ENCODE assay signal across 18 cellular contexts in the genomic region with DNA sequence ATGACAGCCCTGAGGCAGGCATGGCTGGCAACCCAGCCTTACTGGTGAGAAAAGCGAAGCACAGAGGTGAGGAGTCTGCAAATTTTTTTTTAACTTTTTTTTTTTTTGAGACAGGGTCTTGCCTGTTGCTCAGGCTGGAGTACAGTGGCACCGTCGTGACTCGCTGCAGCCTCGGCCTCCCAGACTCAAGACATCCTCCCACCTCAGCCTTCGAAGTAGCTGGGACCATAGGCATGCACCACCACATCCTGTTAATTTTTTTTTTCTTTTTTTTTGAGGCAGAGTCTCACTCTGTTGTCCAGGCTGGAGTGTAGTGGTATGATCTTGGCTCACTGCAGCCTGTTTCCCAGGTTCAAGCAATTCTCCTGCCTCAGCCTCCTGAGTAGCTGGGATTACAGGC. TPM values are rescaled to one million over a fixed set of nuclear protein-coding genes. Genes with fewer than 3 reads are reported as not detected.
A peak's percentile ranks its signal among the peaks of the same experiment; 100 is the strongest.
DNase-seq lines count a peak whose midpoint lies in the region; ATAC-seq, FAIRE-seq and TF ChIP-seq lines count a peak whose summit lies in the region.
"Had no signal": no experiment of that assay in that cellular context is flagged by ENCODE, and none has a peak within 500 bp of the region (broad histone marks: within the 10 kb centered on the region; RNA-seq: fewer than 3 reads in every experiment).

No MANE protein-coding gene starts in this region.

- ATAC-seq in activated T-helper 17 cell treated with anti-CD3 and anti-CD28 coated beads, Interleukin-2, amount 50 U/mL, for 72 hours (replicated peaks), result no peak
- ATAC-seq: CD8-positive, alpha-beta T cell; GM12878 had no signal

- TF ChIP-seq CTCF in HEK293 (tag by site-specific recombination; IDR thresholded peaks at IDR 0.05), result no peak

- no peaks in the 10 kb centered on the region for H3K4me1 ChIP-seq in HEK293 (ENCODE audit: control insufficient read depth, insufficient read depth, low read length)
- H3K4me1 ChIP-seq: Caco-2, HAP-1 had no signal

- H3K27me3 Mint-ChIP-seq in activated T-helper 17 cell treated with anti-CD3 and anti-CD28 coated beads, Interleukin-2, amount 50 U/mL, for 72 hours, result peaks cover 9% of the 10 kb centered on the region

- CTCF ChIA-PET in HEK293 (lab: Yijun Ruan, JAX), result interaction anchor here (1.1 kb wide), 1 partner anchor 13 kb away, joined by 10 read pairs; no protein-coding TSS in a partner anchor

- H3K27ac Mint-ChIP-seq in activated T-helper 17 cell treated with anti-CD3 and anti-CD28 coated beads, Interleukin-2, amount 50 U/mL, for 72 hours, result peak overlapping the region; percentile 54
- H3K27ac Mint-ChIP-seq: CD8-positive, alpha-beta T cell; GM23338 had no signal

- H3K27ac ChIP-seq in HEK293 (ENCODE audit: extremely low read depth, low read depth, low read length), result no peak overlapping the region

- POLR2A ChIA-PET in HEK293 (lab: Yijun Ruan, JAX), result no interaction called here

- H3K4me1 Mint-ChIP-seq in activated T-helper 17 cell treated with anti-CD3 and anti-CD28 coated beads, Interleukin-2, amount 50 U/mL, for 72 hours, result peaks cover 4% of the 10 kb centered on the region

- no peaks in the 10 kb centered on the region for H3K36me3 Mint-ChIP-seq in activated T-helper 17 cell treated with anti-CD3 and anti-CD28 coated beads, Interleukin-2, amount 50 U/mL, for 72 hours (ENCODE audit: low read depth)
- H3K36me3 Mint-ChIP-seq: CD8-positive, alpha-beta T cell had no signal

- H3K9me3 ChIP-seq in HEK293 (ENCODE audit: control insufficient read depth, insufficient read depth, low read depth, low read length), result no peaks in the 10 kb centered on the region

- no peaks in the 10 kb centered on the region for H3K36me3 ChIP-seq in HEK293 (ENCODE audit: control insufficient read depth in 2 of 2, insufficient read depth in 1 of 2, low read length in 2 of 2)
- H3K36me3 ChIP-seq: HAP-1 had no signal

- DNase-seq in Daoy (ENCODE audit: low read depth), result peak; percentile 11
- no peak for DNase-seq in RCC 7860 (ENCODE audit: low spot score)
- no peak for DNase-seq in DMS53 treated with DMSO at 0.1 percent for 48 hours (lab: John Stamatoyannopoulos, UW; ENCODE audit: unreplicated experiment)
- no peak for DNase-seq in cortex of kidney (lab: John Stamatoyannopoulos, UW)
- DNase-seq: C1 segment of cervical spinal cord; Caco-2; CD8-positive, alpha-beta T cell; DMS153; DMS79; EL; GDM1 had no signal

- no peaks in the 10 kb centered on the region for H3K9me3 Mint-ChIP-seq in activated T-helper 17 cell treated with anti-CD3 and anti-CD28 coated beads, Interleukin-2, amount 50 U/mL, for 72 hours
- H3K9me3 Mint-ChIP-seq: CD8-positive, alpha-beta T cell had no signal

- H3K4me3 Mint-ChIP-seq in activated T-helper 17 cell treated with anti-CD3 and anti-CD28 coated beads, Interleukin-2, amount 50 U/mL, for 72 hours, result no peak overlapping the region
- H3K4me3 Mint-ChIP-seq: CD8-positive, alpha-beta T cell; GM23338 had no signal

- no peak overlapping the region for H3K4me3 ChIP-seq in HEK293 (ENCODE audit: low read depth, low read length)
- H3K4me3 ChIP-seq: GM12878, GM23338, HAP-1 had no signal

- FAIRE-seq in RCC 7860 (lab: Jason Lieb, UNC), result no peak
- FAIRE-seq: GM12878, GM19239, H54 had no signal

TF ChIP-seq in HEK293, 187 proteins besides CTCF, POLR2A, EP300 and RAD21:
- TF ChIP-seq ZNF24 (tag by site-specific recombination; IDR thresholded peaks at IDR 0.05) (no peak), PRDM4 (tag by site-specific recombination; IDR thresholded peaks at IDR 0.05) (no peak), ZNF488 (tag by site-specific recombination; IDR thresholded peaks at IDR 0.05) (no peak), ZNF140 (tag by site-specific recombination; IDR thresholded peaks at IDR 0.05) (no peak), ZNF518A (tag by site-specific recombination; conservative IDR thresholded peaks at IDR 0.05; ENCODE audit: low read depth) (no peak), ZNF138 (tag by site-specific recombination; IDR thresholded peaks at IDR 0.05; ENCODE audit: borderline replicate concordance) (no peak), ZNF639 (tag by site-specific recombination; IDR thresholded peaks at IDR 0.05) (no peak)
- TF ChIP-seq, protein P1, sequence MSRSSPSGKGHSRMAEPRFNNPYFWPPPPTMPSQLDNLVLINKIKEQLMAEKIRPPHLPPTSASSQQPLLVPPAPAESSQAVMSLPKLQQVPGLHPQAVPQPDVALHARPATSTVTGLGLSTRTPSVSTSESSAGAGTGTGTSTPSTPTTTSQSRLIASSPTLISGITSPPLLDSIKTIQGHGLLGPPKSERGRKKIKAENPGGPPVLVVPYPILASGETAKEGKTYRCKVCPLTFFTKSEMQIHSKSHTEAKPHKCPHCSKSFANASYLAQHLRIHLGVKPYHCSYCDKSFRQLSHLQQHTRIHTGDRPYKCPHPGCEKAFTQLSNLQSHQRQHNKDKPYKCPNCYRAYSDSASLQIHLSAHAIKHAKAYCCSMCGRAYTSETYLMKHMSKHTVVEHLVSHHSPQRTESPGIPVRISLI (tag by site-specific recombination; IDR thresholded peaks at IDR 0.05), result peak; percentile 65; the same call in 1 of the 2 replicates

RNA-seq across cellular contexts. Expression of gene DLG5, which starts 35.1 kb away (rescaled TPM):
- 8.6 and 25.2 TPM in 2 replicates for total RNA-seq in Daoy (2014; rRNA removed; shearing (Covaris generic))
- total RNA-seq in activated T-helper 17 cell treated with anti-CD3 and anti-CD28 coated beads, Interleukin-2, amount 50 U/mL, for 72 hours, result 1 to 10 TPM; 3.0 to 7.1 TPM
